ENCODE assay signal across 2 cellular contexts in the genomic region with DNA sequence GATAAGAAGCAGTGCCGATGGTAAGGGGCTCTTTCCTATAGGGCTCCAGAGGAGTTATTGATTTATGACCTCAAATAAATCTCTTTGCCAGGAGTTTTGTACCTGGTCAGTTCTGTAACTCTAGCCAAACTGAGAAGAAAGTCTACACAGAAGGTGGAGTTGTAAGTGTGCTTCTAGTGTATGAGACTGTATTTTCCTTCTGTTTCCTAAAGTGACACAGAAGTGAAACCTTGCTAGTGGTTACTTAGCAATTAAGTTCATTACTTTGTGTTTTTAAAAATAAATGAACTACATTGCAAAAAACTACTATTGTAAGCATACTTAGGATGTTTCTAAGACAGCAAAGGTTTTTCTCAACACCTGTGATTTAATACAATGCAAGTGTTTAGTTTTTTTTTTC.
TF ChIP-seq lines count a peak whose summit lies in the region.

No MANE protein-coding gene starts in this region.

TF ChIP-seq in GM12878, 131 proteins besides CTCF, POLR2A, EP300 and RAD21 (continued from another document):
- TF ChIP-seq ZBTB11 (CRISPR knock-in tag; IDR thresholded peaks at IDR 0.05) = no peak
- TF ChIP-seq IRF5 (IDR thresholded peaks at IDR 0.05; ENCODE audit: borderline replicate concordance) = no peak
- TF ChIP-seq SIX5 (IDR thresholded peaks at IDR 0.05; ENCODE audit: low read depth, low read length, severe bottlenecking) = no peak
- TF ChIP-seq, protein P1, sequence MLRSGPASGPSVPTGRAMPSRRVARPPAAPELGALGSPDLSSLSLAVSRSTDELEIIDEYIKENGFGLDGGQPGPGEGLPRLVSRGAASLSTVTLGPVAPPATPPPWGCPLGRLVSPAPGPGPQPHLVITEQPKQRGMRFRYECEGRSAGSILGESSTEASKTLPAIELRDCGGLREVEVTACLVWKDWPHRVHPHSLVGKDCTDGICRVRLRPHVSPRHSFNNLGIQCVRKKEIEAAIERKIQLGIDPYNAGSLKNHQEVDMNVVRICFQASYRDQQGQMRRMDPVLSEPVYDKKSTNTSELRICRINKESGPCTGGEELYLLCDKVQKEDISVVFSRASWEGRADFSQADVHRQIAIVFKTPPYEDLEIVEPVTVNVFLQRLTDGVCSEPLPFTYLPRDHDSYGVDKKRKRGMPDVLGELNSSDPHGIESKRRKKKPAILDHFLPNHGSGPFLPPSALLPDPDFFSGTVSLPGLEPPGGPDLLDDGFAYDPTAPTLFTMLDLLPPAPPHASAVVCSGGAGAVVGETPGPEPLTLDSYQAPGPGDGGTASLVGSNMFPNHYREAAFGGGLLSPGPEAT (IDR thresholded peaks at IDR 0.05; ENCODE audit: low read depth) = no peak
- TF ChIP-seq ZNF622 (IDR thresholded peaks at IDR 0.05) = no peak
- TF ChIP-seq FOS (IDR thresholded peaks at IDR 0.05; ENCODE audit: borderline replicate concordance, extremely low read depth, insufficient read length) = no peak

TF ChIP-seq in GM23338, 12 proteins besides CTCF, POLR2A, EP300 and RAD21 (continued from another document):
- TF ChIP-seq POLR2AphosphoS5 (IDR thresholded peaks at IDR 0.05; ENCODE audit: low read depth) (no peak), NANOG (IDR thresholded peaks at IDR 0.05; ENCODE audit: borderline replicate concordance) (no peak), ETS1 (IDR thresholded peaks at IDR 0.05) (no peak), JUNB (IDR thresholded peaks at IDR 0.05; ENCODE audit: unreplicated experiment) (no peak)
- TF ChIP-seq, protein P2, sequence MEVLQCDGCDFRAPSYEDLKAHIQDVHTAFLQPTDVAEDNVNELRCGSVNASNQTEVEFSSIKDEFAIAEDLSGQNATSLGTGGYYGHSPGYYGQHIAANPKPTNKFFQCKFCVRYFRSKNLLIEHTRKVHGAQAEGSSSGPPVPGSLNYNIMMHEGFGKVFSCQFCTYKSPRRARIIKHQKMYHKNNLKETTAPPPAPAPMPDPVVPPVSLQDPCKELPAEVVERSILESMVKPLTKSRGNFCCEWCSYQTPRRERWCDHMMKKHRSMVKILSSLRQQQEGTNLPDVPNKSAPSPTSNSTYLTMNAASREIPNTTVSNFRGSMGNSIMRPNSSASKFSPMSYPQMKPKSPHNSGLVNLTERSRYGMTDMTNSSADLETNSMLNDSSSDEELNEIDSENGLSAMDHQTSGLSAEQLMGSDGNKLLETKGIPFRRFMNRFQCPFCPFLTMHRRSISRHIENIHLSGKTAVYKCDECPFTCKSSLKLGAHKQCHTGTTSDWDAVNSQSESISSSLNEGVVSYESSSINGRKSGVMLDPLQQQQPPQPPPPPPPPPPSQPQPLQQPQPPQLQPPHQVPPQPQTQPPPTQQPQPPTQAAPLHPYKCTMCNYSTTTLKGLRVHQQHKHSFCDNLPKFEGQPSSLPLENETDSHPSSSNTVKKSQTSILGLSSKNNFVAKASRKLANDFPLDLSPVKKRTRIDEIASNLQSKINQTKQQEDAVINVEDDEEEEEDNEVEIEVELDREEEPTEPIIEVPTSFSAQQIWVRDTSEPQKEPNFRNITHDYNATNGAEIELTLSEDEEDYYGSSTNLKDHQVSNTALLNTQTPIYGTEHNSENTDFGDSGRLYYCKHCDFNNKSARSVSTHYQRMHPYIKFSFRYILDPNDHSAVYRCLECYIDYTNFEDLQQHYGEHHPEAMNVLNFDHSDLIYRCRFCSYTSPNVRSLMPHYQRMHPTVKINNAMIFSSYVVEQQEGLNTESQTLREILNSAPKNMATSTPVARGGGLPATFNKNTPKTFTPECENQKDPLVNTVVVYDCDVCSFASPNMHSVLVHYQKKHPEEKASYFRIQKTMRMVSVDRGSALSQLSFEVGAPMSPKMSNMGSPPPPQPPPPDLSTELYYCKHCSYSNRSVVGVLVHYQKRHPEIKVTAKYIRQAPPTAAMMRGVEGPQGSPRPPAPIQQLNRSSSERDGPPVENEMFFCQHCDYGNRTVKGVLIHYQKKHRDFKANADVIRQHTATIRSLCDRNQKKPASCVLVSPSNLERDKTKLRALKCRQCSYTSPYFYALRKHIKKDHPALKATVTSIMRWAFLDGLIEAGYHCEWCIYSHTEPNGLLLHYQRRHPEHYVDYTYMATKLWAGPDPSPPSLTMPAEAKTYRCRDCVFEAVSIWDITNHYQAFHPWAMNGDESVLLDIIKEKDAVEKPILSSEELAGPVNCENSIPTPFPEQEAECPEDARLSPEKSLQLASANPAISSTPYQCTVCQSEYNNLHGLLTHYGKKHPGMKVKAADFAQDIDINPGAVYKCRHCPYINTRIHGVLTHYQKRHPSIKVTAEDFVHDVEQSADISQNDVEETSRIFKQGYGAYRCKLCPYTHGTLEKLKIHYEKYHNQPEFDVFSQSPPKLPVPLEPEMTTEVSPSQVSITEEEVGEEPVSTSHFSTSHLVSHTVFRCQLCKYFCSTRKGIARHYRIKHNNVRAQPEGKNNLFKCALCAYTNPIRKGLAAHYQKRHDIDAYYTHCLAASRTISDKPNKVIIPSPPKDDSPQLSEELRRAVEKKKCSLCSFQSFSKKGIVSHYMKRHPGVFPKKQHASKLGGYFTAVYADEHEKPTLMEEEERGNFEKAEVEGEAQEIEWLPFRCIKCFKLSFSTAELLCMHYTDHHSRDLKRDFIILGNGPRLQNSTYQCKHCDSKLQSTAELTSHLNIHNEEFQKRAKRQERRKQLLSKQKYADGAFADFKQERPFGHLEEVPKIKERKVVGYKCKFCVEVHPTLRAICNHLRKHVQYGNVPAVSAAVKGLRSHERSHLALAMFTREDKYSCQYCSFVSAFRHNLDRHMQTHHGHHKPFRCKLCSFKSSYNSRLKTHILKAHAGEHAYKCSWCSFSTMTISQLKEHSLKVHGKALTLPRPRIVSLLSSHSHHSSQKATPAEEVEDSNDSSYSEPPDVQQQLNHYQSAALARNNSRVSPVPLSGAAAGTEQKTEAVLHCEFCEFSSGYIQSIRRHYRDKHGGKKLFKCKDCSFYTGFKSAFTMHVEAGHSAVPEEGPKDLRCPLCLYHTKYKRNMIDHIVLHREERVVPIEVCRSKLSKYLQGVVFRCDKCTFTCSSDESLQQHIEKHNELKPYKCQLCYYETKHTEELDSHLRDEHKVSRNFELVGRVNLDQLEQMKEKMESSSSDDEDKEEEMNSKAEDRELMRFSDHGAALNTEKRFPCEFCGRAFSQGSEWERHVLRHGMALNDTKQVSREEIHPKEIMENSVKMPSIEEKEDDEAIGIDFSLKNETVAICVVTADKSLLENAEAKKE (CRISPR knock-in tag; IDR thresholded peaks at IDR 0.05) = no peak
- TF ChIP-seq, protein P3, sequence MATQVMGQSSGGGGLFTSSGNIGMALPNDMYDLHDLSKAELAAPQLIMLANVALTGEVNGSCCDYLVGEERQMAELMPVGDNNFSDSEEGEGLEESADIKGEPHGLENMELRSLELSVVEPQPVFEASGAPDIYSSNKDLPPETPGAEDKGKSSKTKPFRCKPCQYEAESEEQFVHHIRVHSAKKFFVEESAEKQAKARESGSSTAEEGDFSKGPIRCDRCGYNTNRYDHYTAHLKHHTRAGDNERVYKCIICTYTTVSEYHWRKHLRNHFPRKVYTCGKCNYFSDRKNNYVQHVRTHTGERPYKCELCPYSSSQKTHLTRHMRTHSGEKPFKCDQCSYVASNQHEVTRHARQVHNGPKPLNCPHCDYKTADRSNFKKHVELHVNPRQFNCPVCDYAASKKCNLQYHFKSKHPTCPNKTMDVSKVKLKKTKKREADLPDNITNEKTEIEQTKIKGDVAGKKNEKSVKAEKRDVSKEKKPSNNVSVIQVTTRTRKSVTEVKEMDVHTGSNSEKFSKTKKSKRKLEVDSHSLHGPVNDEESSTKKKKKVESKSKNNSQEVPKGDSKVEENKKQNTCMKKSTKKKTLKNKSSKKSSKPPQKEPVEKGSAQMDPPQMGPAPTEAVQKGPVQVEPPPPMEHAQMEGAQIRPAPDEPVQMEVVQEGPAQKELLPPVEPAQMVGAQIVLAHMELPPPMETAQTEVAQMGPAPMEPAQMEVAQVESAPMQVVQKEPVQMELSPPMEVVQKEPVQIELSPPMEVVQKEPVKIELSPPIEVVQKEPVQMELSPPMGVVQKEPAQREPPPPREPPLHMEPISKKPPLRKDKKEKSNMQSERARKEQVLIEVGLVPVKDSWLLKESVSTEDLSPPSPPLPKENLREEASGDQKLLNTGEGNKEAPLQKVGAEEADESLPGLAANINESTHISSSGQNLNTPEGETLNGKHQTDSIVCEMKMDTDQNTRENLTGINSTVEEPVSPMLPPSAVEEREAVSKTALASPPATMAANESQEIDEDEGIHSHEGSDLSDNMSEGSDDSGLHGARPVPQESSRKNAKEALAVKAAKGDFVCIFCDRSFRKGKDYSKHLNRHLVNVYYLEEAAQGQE (IDR thresholded peaks at IDR 0.05; ENCODE audit: unreplicated experiment) = no peak
